In genomic region chr20:33441142-33441955, GRCh38 we compare ENCODE assay signal across 17 cellular contexts. TPM values are rescaled to one million over a fixed set of nuclear protein-coding genes. Genes with fewer than 3 reads are reported as not detected.
DNase-seq lines count a peak whose midpoint lies in the region; ATAC-seq, FAIRE-seq and TF ChIP-seq lines count a peak whose summit lies in the region.
"Had no signal": no experiment of that assay in that cellular context is flagged by ENCODE, and none has a peak within 500 bp of the region (broad histone marks: within the 10 kb centered on the region; RNA-seq: fewer than 3 reads in every experiment).

No MANE protein-coding gene starts in this region.

- H3K27ac Mint-ChIP-seq in brain (peak overlapping the region in 4 of 5 experiments; percentile 75 to 86 (median 80)), natural killer cell (no peak overlapping the region)
- H3K27ac Mint-ChIP-seq: activated naive CD4-positive, alpha-beta T cell treated with anti-CD3 and anti-CD28 coated beads, Interleukin-2, amount 10 ng/mL, durations not matched to agents 7 days and 5 days; dendritic cell treated with granulocyte-macrophage colony-stimulating factor and Interleukin-4, amounts not matched to agents 40 ng/mL and 50 ng/mL, for 4 days had no signal

- H3K36me3 Mint-ChIP-seq in brain (peaks cover 6% of the 10 kb centered on the region), natural killer cell (no peaks in the 10 kb centered on the region)
- H3K36me3 Mint-ChIP-seq: activated naive CD4-positive, alpha-beta T cell treated with anti-CD3 and anti-CD28 coated beads, Interleukin-2, amount 10 ng/mL, durations not matched to agents 7 days and 5 days had no signal

- no peak for ATAC-seq in natural killer cell
- ATAC-seq in GM21786 (IDR thresholded peaks at IDR 0.05; ENCODE audit: unreplicated experiment): no peak
- ATAC-seq in GM18511 (IDR thresholded peaks at IDR 0.05; ENCODE audit: unreplicated experiment): no peak
- ATAC-seq: mucosa of descending colon, Panc1, sciatic nerve had no signal

- intact Hi-C loops in natural killer cell (cut with micrococcal nuclease) (no loop called here), kidney (cut with DNase I) (no loop called here)

- H3K9me3 ChIP-seq in BLaER1 treated with 17β-estradiol and CSF1 and Interleukin-3, amounts not matched to agents 10 nM and 100 nM (replicated peaks in 1 of 11): no peaks in the 10 kb centered on the region
- H3K9me3 ChIP-seq in MG63 (no peaks in the 10 kb centered on the region), kidney (ENCODE audit: control insufficient read depth in 1 of 2, low read length in 2 of 2) (no peaks in the 10 kb centered on the region)
- H3K9me3 ChIP-seq: mucosa of descending colon, stomach had no signal

- peaks cover 0 to 14% (median 0%) of the 10 kb centered on the region in 11 experiments; a peak in 2 of 22 replicates for H3K36me3 ChIP-seq in BLaER1 treated with 17β-estradiol and CSF1 and Interleukin-3, amounts not matched to agents 10 nM and 100 nM
- H3K36me3 ChIP-seq in H7 (replicated peaks; ENCODE audit: control insufficient read depth, insufficient read depth, low read length): no peaks in the 10 kb centered on the region
- no peaks in the 10 kb centered on the region for H3K36me3 ChIP-seq in MG63
- H3K36me3 ChIP-seq in kidney (ENCODE audit: control insufficient read depth in 1 of 2, insufficient read depth in 2 of 2, low read length in 2 of 2): no peaks in the 10 kb centered on the region

- DNase-seq in H7 (peak; percentile 40), natural killer cell (no peak), MG63 (no peak), kidney (no peak)
- DNase-seq: activated CD4-positive, alpha-beta T cell treated with anti-CD3 and anti-CD28 coated beads, Interleukin-2, amount 50 U/mL, for 48 hours; activated naive CD4-positive, alpha-beta T cell treated with anti-CD3 and anti-CD28 coated beads, Interleukin-2, amount 10 ng/mL, durations not matched to agents 7 days and 5 days; mucosa of descending colon; NCI-H1930; stomach; T-helper 2 cell had no signal

- peaks cover 21 to 81% (median 61%) of the 10 kb centered on the region in 10 experiments for H3K4me1 ChIP-seq in BLaER1 treated with 17β-estradiol and CSF1 and Interleukin-3, amounts not matched to agents 10 nM and 100 nM
- peaks cover 17 to 19% of the 10 kb centered on the region in 2 donors for H3K4me1 ChIP-seq in kidney (ENCODE audit: control insufficient read depth in 1 of 2, insufficient read depth in 1 of 2, low read depth in 1 of 2, low read length in 2 of 2)

- H3K9me3 Mint-ChIP-seq in brain (peaks cover 0 to 3% (median 0%) of the 10 kb centered on the region in 5 experiments), natural killer cell (no peaks in the 10 kb centered on the region)
- H3K9me3 Mint-ChIP-seq: activated naive CD4-positive, alpha-beta T cell treated with anti-CD3 and anti-CD28 coated beads, Interleukin-2, amount 10 ng/mL, durations not matched to agents 7 days and 5 days; dendritic cell treated with granulocyte-macrophage colony-stimulating factor and Interleukin-4, amounts not matched to agents 40 ng/mL and 50 ng/mL, for 4 days had no signal

- H3K27me3 Mint-ChIP-seq in brain (peaks cover 10% of the 10 kb centered on the region), natural killer cell (ENCODE audit: low read depth in 2 of 2) (no peaks in the 10 kb centered on the region)

- H3K4me1 Mint-ChIP-seq in brain (peaks cover 43% of the 10 kb centered on the region), natural killer cell (peaks cover 11 to 18% of the 10 kb centered on the region in 2 donors)

- H4K20me1 ChIP-seq in BLaER1 treated with 17β-estradiol and CSF1 and Interleukin-3, amounts not matched to agents 10 nM and 100 nM: no peaks in the 10 kb centered on the region; a peak in 2 of 22 replicates

- H3K4me3 Mint-ChIP-seq in brain (peak overlapping the region; percentile 72 to 93 (median 90)), natural killer cell (peak overlapping the region; percentile 85)
- H3K4me3 Mint-ChIP-seq: dendritic cell treated with granulocyte-macrophage colony-stimulating factor and Interleukin-4, amounts not matched to agents 40 ng/mL and 50 ng/mL, for 4 days had no signal

- H3K27ac ChIP-seq in BLaER1 treated with 17β-estradiol and CSF1 and Interleukin-3, amounts not matched to agents 10 nM and 100 nM: peak overlapping the region in 5 of 11 experiments; percentile 3 to 48 (median 13); a peak in 5 of 22 replicates
- H3K27ac ChIP-seq in kidney (ENCODE audit: low read depth in 2 of 2, low read length in 2 of 2): peak overlapping the region in 1 of 2 donors; percentile 13

- TF ChIP-seq CTCF in brain (conservative IDR thresholded peaks at IDR 0.05): no peak
- TF ChIP-seq CTCF in natural killer cell (IDR thresholded peaks at IDR 0.05): no peak
- TF ChIP-seq CTCF in kidney (IDR thresholded peaks at IDR 0.05; ENCODE audit: borderline replicate concordance, extremely low read depth, insufficient read depth): no peak

- no peak overlapping the region; a peak in 1 of 20 replicates for H3K4me3 ChIP-seq in BLaER1 treated with 17β-estradiol and CSF1 and Interleukin-3, amounts not matched to agents 10 nM and 100 nM
- H3K4me3 ChIP-seq in H7 (ENCODE audit: insufficient read depth, low read depth, low read length): no peak overlapping the region
- no peak overlapping the region for H3K4me3 ChIP-seq in MG63
- peak overlapping the region in 1 of 2 donors; percentile 17 for H3K4me3 ChIP-seq in kidney (ENCODE audit: low read length in 2 of 2)
- H3K4me3 ChIP-seq: mucosa of descending colon had no signal

- H3K9ac ChIP-seq in BLaER1 treated with 17β-estradiol and CSF1 and Interleukin-3, amounts not matched to agents 10 nM and 100 nM: peak overlapping the region in 3 of 11 experiments; percentile 26 to 88 (median 46); a peak in 4 of 22 replicates
- no peak overlapping the region for H3K9ac ChIP-seq in kidney (ENCODE audit: low read length in 2 of 2)

- H3K27me3 ChIP-seq in BLaER1 treated with 17β-estradiol and CSF1 and Interleukin-3, amounts not matched to agents 10 nM and 100 nM: peaks cover 0 to 13% (median 0%) of the 10 kb centered on the region in 11 experiments; a peak in 1 of 22 replicates
- H3K27me3 ChIP-seq in H7 (ENCODE audit: control insufficient read depth, insufficient read depth, low read length) (peaks cover 17% of the 10 kb centered on the region), MG63 (no peaks in the 10 kb centered on the region)
- H3K27me3 ChIP-seq: stomach had no signal

- no peak for FAIRE-seq in kidney (lab: Jason Lieb, UNC)

- peak overlapping the region in 9 of 11 experiments; percentile 89 to 98 (median 96); a peak in 18 of 22 replicates for H3K4me2 ChIP-seq in BLaER1 treated with 17β-estradiol and CSF1 and Interleukin-3, amounts not matched to agents 10 nM and 100 nM

RNA-seq across cellular contexts. Expression of gene SNTA1, which starts 2.2 kb away (rescaled TPM):
- total RNA-seq in H7 (2014; rRNA removed; shearing (Covaris generic)): 3.8 and 6.0 TPM in 2 replicates
- 89.1 TPM for polyA plus RNA-seq in brain (ENCODE audit: insufficient read depth, low read depth, low replicate concordance)
- total RNA-seq in natural killer cell: 1 to 10 TPM; 1.2 to 2.4 (median 1.8) TPM
- 14.0 and 15.7 TPM in 2 replicates for total RNA-seq in MG63 (2014; rRNA removed; shearing (Covaris generic); ENCODE audit: low replicate concordance)
- total RNA-seq in kidney: 12.2 TPM
- polyA plus RNA-seq in kidney (ENCODE audit: insufficient read depth, low read depth, low replicate concordance): 53.6 TPM

RNA-seq across cellular contexts. Expression of gene CDK5RAP1, which starts 40.0 kb away (rescaled TPM):
- total RNA-seq in H7 (2014; rRNA removed; shearing (Covaris generic)): 49.9 and 57.2 TPM in 2 replicates
- polyA plus RNA-seq in brain (ENCODE audit: insufficient read depth, low read depth, low replicate concordance): 32.5 TPM
- 10 to 100 TPM; 59.7 to 71.5 (median 62.6) TPM for total RNA-seq in natural killer cell
- 25.2 and 52.2 TPM in 2 replicates for total RNA-seq in MG63 (2014; rRNA removed; shearing (Covaris generic); ENCODE audit: low replicate concordance)
- total RNA-seq in kidney: 25.2 TPM
- polyA plus RNA-seq in kidney (ENCODE audit: insufficient read depth, low read depth, low replicate concordance): 34.4 TPM

RNA-seq across cellular contexts. Expression of gene CBFA2T2, which starts 48.5 kb away (rescaled TPM):
- 7.5 and 17.4 TPM in 2 replicates for total RNA-seq in H7 (2014; rRNA removed; shearing (Covaris generic))
- polyA plus RNA-seq in brain (ENCODE audit: insufficient read depth, low read depth, low replicate concordance) (77.3 TPM), kidney (ENCODE audit: insufficient read depth, low read depth, low replicate concordance) (5.5 TPM)
- total RNA-seq in natural killer cell (10 to 100 TPM; 16.5 to 27.5 (median 18.5) TPM), kidney (17.3 TPM)
- total RNA-seq in MG63 (2014; rRNA removed; shearing (Covaris generic); ENCODE audit: low replicate concordance): 7.2 and 7.5 TPM in 2 replicates

Comparison
In these comparisons a context has a peak if more than half of its experiments do, and no peak if none do; other contexts are left out.
1. H3K27ac Mint-ChIP-seq: peak in brain (4 of 5); none in natural killer cell (0 of 2).